In genomic region chr5:88732862-88733261, GRCh38 we compare ENCODE assay signal across 12 cellular contexts.
DNase-seq lines count a peak whose midpoint lies in the region; ATAC-seq and TF ChIP-seq lines count a peak whose summit lies in the region.
"Had no signal": no experiment of that assay in that cellular context is flagged by ENCODE, and none has a peak within 500 bp of the region (broad histone marks: within the 10 kb centered on the region; RNA-seq: fewer than 3 reads in every experiment).

No MANE protein-coding gene starts in this region.

- TF ChIP-seq EP300 in gastroesophageal sphincter (IDR thresholded peaks at IDR 0.05), result no peak
- no peak for TF ChIP-seq EP300 in stomach (IDR thresholded peaks at IDR 0.05)

- H3K79me2 ChIP-seq in OCI-LY7 (ENCODE audit: insufficient read depth, low read depth, low read length), result no peaks in the 10 kb centered on the region

- peak overlapping the region; percentile 87; the same call in 1 of the 2 replicates for H2AFZ ChIP-seq in OCI-LY7 (ENCODE audit: low read length)

- CTCF ChIA-PET in OCI-LY7 (lab: Charles Lee; ENCODE audit: unreplicated experiment), result interaction anchor here (1.2 kb wide), 1 partner anchor 87 kb away, joined by 6 read pairs; no protein-coding TSS in a partner anchor

- no peaks in the 10 kb centered on the region for H3K9me2 ChIP-seq in OCI-LY7 (ENCODE audit: insufficient read depth, low read length)

- DNase-seq in OCI-LY7 (ENCODE audit: low spot score), result no peak
- no peak for DNase-seq in stomach
- DNase-seq in glomerular visceral epithelial cell (ENCODE audit: extremely low spot score), result no peak
- DNase-seq in occipital lobe (lab: John Stamatoyannopoulos, UW), result no peak
- DNase-seq in NCI-H69 (lab: John Stamatoyannopoulos, UW), result no peak
- DNase-seq: activated naive CD4-positive, alpha-beta T cell; CD4-positive, CD25-positive, alpha-beta regulatory T cell; cerebellar nuclear complex; T1000 had no signal

- H3K4me2 ChIP-seq in OCI-LY7 (ENCODE audit: low read length), result peak overlapping the region; percentile 72

- H4K20me1 ChIP-seq in OCI-LY7 (ENCODE audit: insufficient read depth, low read length), result no peaks in the 10 kb centered on the region

- no peaks in the 10 kb centered on the region for H3K36me3 ChIP-seq in OCI-LY7 (ENCODE audit: insufficient read depth, low read length)
- H3K36me3 ChIP-seq in gastroesophageal sphincter, result peaks cover 0 to 11% of the 10 kb centered on the region in 2 donors
- peaks cover 0 to 10% (median 0%) of the 10 kb centered on the region in 4 donors for H3K36me3 ChIP-seq in stomach

- peak overlapping the region; percentile 82 for H3K27ac ChIP-seq in OCI-LY7 (ENCODE audit: low read depth, low read length, poor library complexity, severe bottlenecking)
- peak overlapping the region in 3 of 4 donors; percentile 53 to 62 (median 58) for H3K27ac ChIP-seq in gastroesophageal sphincter
- peak overlapping the region; percentile 26 to 63 (median 45) for H3K27ac ChIP-seq in stomach

- H3K4me3 ChIP-seq in OCI-LY7 (ENCODE audit: low read depth, low read length, poor library complexity, severe bottlenecking), result peak overlapping the region; percentile 28
- no peak overlapping the region for H3K4me3 ChIP-seq in gastroesophageal sphincter
- H3K4me3 ChIP-seq in stomach, result no peak overlapping the region

- H3K4me1 ChIP-seq in OCI-LY7 (ENCODE audit: insufficient read depth, low read length, poor library complexity, severe bottlenecking) (peaks cover 59% of the 10 kb centered on the region), gastroesophageal sphincter (peaks cover 0 to 24% (median 0%) of the 10 kb centered on the region in 3 donors), stomach (peaks cover 0 to 23% (median 3%) of the 10 kb centered on the region in 4 donors)

- WGBS in gastroesophageal sphincter (ENCODE audit: low coverage in 1 of 2), 2 donors, result 94 to 100% methylated on average over 2 of the region's 2 CpGs
- 83 to 90% (median 86%) methylated on average over 2 of the region's 2 CpGs for WGBS in stomach, 5 donors

- intact Hi-C loops in OCI-LY7 (cut with micrococcal nuclease; ENCODE audit: unreplicated experiment) (loop anchor here (1.0 kb wide), 1 partner anchor 94 kb away; no protein-coding TSS in a partner anchor), stomach (cut with DNase I; ENCODE audit: low total_unique reads) (loop anchor here (10.0 kb wide), 1 partner anchor 1532 kb away; no protein-coding TSS in a partner anchor)

- POLR2A ChIA-PET in OCI-LY7 (lab: Charles Lee), result interaction anchor here (0.6 to 3.8 kb wide), 17 partner anchors 14 to 1678 kb away, joined by 3 to 21 read pairs (median 3); partner anchors contain the start of gene MEF2C

- BruUV-seq in OCI-LY7 (replicated peaks; lab: Mats Ljungman, UMichigan), result no TSS peak

- H3K27me3 ChIP-seq in gastroesophageal sphincter (no peaks in the 10 kb centered on the region), stomach (no peaks in the 10 kb centered on the region)

- H3K9me3 ChIP-seq in OCI-LY7 (ENCODE audit: low read length) (no peaks in the 10 kb centered on the region), gastroesophageal sphincter (no peaks in the 10 kb centered on the region), stomach (no peaks in the 10 kb centered on the region)

- TF ChIP-seq POLR2A in gastroesophageal sphincter (IDR thresholded peaks at IDR 0.05), result no peak
- no peak for TF ChIP-seq POLR2A in stomach (IDR thresholded peaks at IDR 0.05)

- TF ChIP-seq CTCF in OCI-LY7 (conservative IDR thresholded peaks at IDR 0.05; ENCODE audit: low read length) (no peak), gastroesophageal sphincter (IDR thresholded peaks at IDR 0.05) (no peak), stomach (IDR thresholded peaks at IDR 0.05) (no peak)

- ATAC-seq in HG03025 (IDR thresholded peaks at IDR 0.05; ENCODE audit: low FRiP score, unreplicated experiment) (peak; percentile 4), gastroesophageal sphincter (no peak), HG03460 (IDR thresholded peaks at IDR 0.05; ENCODE audit: unreplicated experiment) (no peak)
